16 cellular contexts compared by ENCODE assay signal in the genomic region with DNA sequence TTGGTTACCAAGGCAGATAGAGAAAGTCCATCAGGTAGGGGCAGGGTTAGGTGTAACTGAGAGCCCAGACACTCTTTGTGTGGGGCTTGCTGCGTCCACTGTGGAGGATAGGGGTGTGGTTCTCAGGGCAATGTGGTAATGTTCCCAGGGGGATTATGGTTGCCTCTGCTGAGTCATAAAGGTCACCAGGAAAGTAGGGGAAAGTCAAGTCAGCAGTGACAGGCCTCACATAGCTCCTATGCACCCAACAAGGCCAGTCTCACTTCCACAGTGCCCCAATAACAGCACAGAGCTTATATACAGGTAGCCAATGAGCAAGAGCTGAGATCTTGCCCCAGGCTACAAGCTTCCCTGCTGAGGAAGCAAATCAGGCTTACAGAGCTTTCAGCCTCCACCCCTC.
DNase-seq lines count a peak whose midpoint lies in the region; ATAC-seq and TF ChIP-seq lines count a peak whose summit lies in the region.
"Had no signal": no experiment of that assay in that cellular context is flagged by ENCODE, and none has a peak within 500 bp of the region (broad histone marks: within the 10 kb centered on the region; RNA-seq: fewer than 3 reads in every experiment).

No MANE protein-coding gene starts in this region.

- DNase-seq in SK-MEL-5 (ENCODE audit: low read depth, low spot score) (peak; percentile 2), foreskin fibroblast (peak; percentile 0 to 41), NCI-H2107 (lab: John Stamatoyannopoulos, UW) (no peak), NCI-H2196 (lab: John Stamatoyannopoulos, UW; ENCODE audit: unreplicated experiment) (no peak), head of caudate nucleus (no peak)
- DNase-seq: GOT3; left ventricle myocardium inferior; naive B cell; NCI-H1048; NCI-H345; stimulated activated CD8-positive, alpha-beta memory T cell treated with anti-CD3 and anti-CD28 coated beads, Interleukin-4, amount 100 ng/mL, for 48 hours; SW 1271; thyroid gland had no signal

- intact Hi-C loops in head of caudate nucleus (cut with DNase I): no loop called here

- ATAC-seq in GM18499 (IDR thresholded peaks at IDR 0.05; ENCODE audit: insufficient read depth, unreplicated experiment): peak; percentile 69
- peak; percentile 54 for ATAC-seq in HG03097 (IDR thresholded peaks at IDR 0.05; ENCODE audit: low FRiP score, unreplicated experiment)
- ATAC-seq in GM21723 (IDR thresholded peaks at IDR 0.05; ENCODE audit: unreplicated experiment): no peak

- H3K4me3 ChIP-seq in foreskin fibroblast (ENCODE audit: low read depth in 1 of 2, low read length in 2 of 2): no peak overlapping the region
- H3K4me3 ChIP-seq: left ventricle myocardium inferior, thyroid gland had no signal

- TF ChIP-seq CTCF in foreskin fibroblast (IDR thresholded peaks at IDR 0.05; ENCODE audit: low read depth, low read length): no peak

- in situ Hi-C loops in SK-MEL-5 (cut with HindIII; ENCODE audit: low pct_unique_long_range_greater_than_20kb, low sequenced_read_pairs): no loop called here

Comparison
In these comparisons a context has a peak if more than half of its experiments do, and no peak if none do; other contexts are left out.
1. DNase-seq: peak in SK-MEL-5 (single experiment) and foreskin fibroblast (2 of 2); none in NCI-H2107 (single experiment), NCI-H2196 (single experiment) and head of caudate nucleus (0 of 42).